21 cellular contexts compared by ENCODE assay signal in the genomic region with DNA sequence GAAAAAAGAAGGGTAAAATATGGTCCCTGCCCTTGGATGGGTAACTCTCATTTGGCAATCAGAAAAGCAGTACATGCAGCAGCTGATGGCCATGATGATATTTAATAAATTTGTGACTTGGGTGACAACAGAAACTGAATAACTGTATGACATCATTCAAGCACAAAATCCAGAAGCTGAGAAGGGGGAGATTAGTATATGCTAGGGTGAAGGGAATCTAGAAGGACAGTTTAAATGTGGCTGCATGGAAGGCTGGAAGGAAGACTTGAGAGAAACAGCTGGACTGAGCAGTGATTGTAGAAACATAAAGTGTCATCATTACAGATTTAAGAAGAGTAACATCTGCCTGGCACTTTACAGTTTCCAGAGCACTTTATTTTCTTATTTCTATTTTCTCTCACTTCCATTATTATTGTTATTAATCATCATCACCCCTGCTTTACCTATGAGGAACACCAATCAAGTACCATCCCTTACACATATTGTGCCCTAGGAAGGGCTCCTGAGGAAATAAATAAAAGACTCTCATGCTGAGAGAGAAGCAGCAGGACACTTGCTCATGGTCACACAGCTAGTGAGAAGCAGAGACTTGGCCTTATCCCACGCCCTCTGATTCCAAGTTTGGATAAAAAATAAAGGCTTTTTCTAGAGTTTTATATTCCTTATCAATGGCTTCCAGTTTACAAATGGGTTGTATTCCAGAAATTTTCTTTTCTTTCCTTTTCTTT.
DNase-seq lines count a peak whose midpoint lies in the region; ATAC-seq, FAIRE-seq and TF ChIP-seq lines count a peak whose summit lies in the region.
"Had no signal": no experiment of that assay in that cellular context is flagged by ENCODE, and none has a peak within 500 bp of the region (broad histone marks: within the 10 kb centered on the region; RNA-seq: fewer than 3 reads in every experiment).

No MANE protein-coding gene starts in this region.

- H3K9me3 ChIP-seq in breast epithelium = no peaks in the 10 kb centered on the region
- H3K9me3 ChIP-seq in small intestine (ENCODE audit: control insufficient read depth, low read depth) = no peaks in the 10 kb centered on the region
- H3K9me3 ChIP-seq: MG63 had no signal

- H3K27me3 Mint-ChIP-seq in MCF 10A (ENCODE audit: insufficient read depth, unreplicated experiment) = no peaks in the 10 kb centered on the region
- H3K27me3 Mint-ChIP-seq in mesothelial cell of epicardium (ENCODE audit: low read depth) = no peaks in the 10 kb centered on the region
- no peaks in the 10 kb centered on the region for H3K27me3 Mint-ChIP-seq in type B pancreatic cell
- no peaks in the 10 kb centered on the region for H3K27me3 Mint-ChIP-seq in activated CD8-positive, alpha-beta memory T cell treated with anti-CD3 and anti-CD28 coated beads, Interleukin-2, amount 10 ng/mL, durations not matched to agents 7 days and 5 days
- H3K27me3 Mint-ChIP-seq: memory B cell had no signal

- POLR2A ChIA-PET in MCF 10A (lab: Yijun Ruan, JAX) = interaction anchor here (0.6 to 1.2 kb wide), 6 partner anchors 11 to 495 kb away, joined by 3 to 5 read pairs (median 4); no protein-coding TSS in a partner anchor

- H3K36me3 Mint-ChIP-seq in MCF 10A (ENCODE audit: insufficient read depth, unreplicated experiment) (peaks cover 6% of the 10 kb centered on the region), mesothelial cell of epicardium (peaks cover 16% of the 10 kb centered on the region), type B pancreatic cell (peaks cover 34% of the 10 kb centered on the region)
- no peaks in the 10 kb centered on the region for H3K36me3 Mint-ChIP-seq in activated CD8-positive, alpha-beta memory T cell treated with anti-CD3 and anti-CD28 coated beads, Interleukin-2, amount 10 ng/mL, durations not matched to agents 7 days and 5 days
- H3K36me3 Mint-ChIP-seq: CD4-positive, CD25-positive, alpha-beta regulatory T cell; memory B cell had no signal

- TF ChIP-seq CTCF in breast epithelium (IDR thresholded peaks at IDR 0.05) (no peak), MCF 10A (IDR thresholded peaks at IDR 0.05; ENCODE audit: unreplicated experiment) (no peak), mesothelial cell of epicardium (IDR thresholded peaks at IDR 0.05; ENCODE audit: unreplicated experiment) (no peak), type B pancreatic cell (conservative IDR thresholded peaks at IDR 0.05) (no peak)

- no TSS peak for BruUV-seq in MCF 10A (replicated peaks; lab: Mats Ljungman, UMichigan)

- intact Hi-C loops in breast epithelium (cut with DNase I; ENCODE audit: low total_unique reads) (no loop called here), MCF 10A (cut with micrococcal nuclease) (no loop called here)

- H3K27ac ChIP-seq in breast epithelium = peak overlapping the region; percentile 28 to 72
- no peak overlapping the region for H3K27ac ChIP-seq in small intestine (ENCODE audit: low read depth in 1 of 2, low read length in 1 of 2)

- H3K4me3 Mint-ChIP-seq in MCF 10A (ENCODE audit: unreplicated experiment) = no peak overlapping the region
- H3K4me3 Mint-ChIP-seq in mesothelial cell of epicardium = no peak overlapping the region
- no peak overlapping the region for H3K4me3 Mint-ChIP-seq in type B pancreatic cell
- no peak overlapping the region for H3K4me3 Mint-ChIP-seq in activated CD8-positive, alpha-beta memory T cell treated with anti-CD3 and anti-CD28 coated beads, Interleukin-2, amount 10 ng/mL, durations not matched to agents 7 days and 5 days
- H3K4me3 Mint-ChIP-seq: activated naive CD8-positive, alpha-beta T cell treated with anti-CD3 and anti-CD28 coated beads, Interleukin-2, amount 50 U/mL, for 24 hours; CD4-positive, CD25-positive, alpha-beta regulatory T cell; memory B cell had no signal

- peaks cover 0 to 4% of the 10 kb centered on the region in 2 donors for H3K4me1 ChIP-seq in breast epithelium
- peaks cover 10 to 15% of the 10 kb centered on the region in 2 donors for H3K4me1 ChIP-seq in small intestine (ENCODE audit: control insufficient read depth in 2 of 2, insufficient read depth in 1 of 2, low read depth in 1 of 2, low read length in 1 of 2)

- DNase-seq in breast epithelium (ENCODE audit: low spot score in 2 of 2) (no peak), MCF 10A (ENCODE audit: unreplicated experiment) (no peak), brain pericyte (ENCODE audit: low read depth, low spot score) (peak; percentile 87), mesothelial cell of epicardium (ENCODE audit: low spot score in 2 of 2, unreplicated experiment in 2 of 2) (no peak), type B pancreatic cell (ENCODE audit: extremely low spot score, unreplicated experiment) (no peak), small intestine (no peak)
- no peak for DNase-seq in activated CD8-positive, alpha-beta memory T cell treated with anti-CD3 and anti-CD28 coated beads, Interleukin-2, amount 10 ng/mL, durations not matched to agents 7 days and 5 days
- DNase-seq in activated CD4-positive, CD25-positive, alpha-beta regulatory T cell (lab: John Stamatoyannopoulos, UW) = no peak
- DNase-seq: 8988T; activated CD4-positive, alpha-beta T cell treated with anti-CD3 and anti-CD28 coated beads, Interleukin-2, amount 50 U/mL, for 1 hour; activated naive CD8-positive, alpha-beta T cell treated with anti-CD3 and anti-CD28 coated beads, Interleukin-2, amount 50 U/mL, for 24 hours; activated T-cell treated with anti-CD3 and anti-CD28 coated beads, Interleukin-2, amount 50 U/mL, for 48 hours; CD4-positive, CD25-positive, alpha-beta regulatory T cell; dermis blood vessel endothelial cell; MG63; NCI-H2081 treated with DMSO at 0.1 percent for 48 hours; occipital lobe; SHP77; stimulated activated CD4-positive, alpha-beta T cell treated with anti-CD3 and anti-CD28 coated beads, Interleukin-15, amount 100 ng/mL, for 24 hours had no signal

- H3K4me1 Mint-ChIP-seq in MCF 10A (ENCODE audit: insufficient read depth, unreplicated experiment) (peaks cover 46% of the 10 kb centered on the region), mesothelial cell of epicardium (peaks cover 73% of the 10 kb centered on the region), type B pancreatic cell (ENCODE audit: unreplicated experiment) (peaks cover 65% of the 10 kb centered on the region)
- no peaks in the 10 kb centered on the region for H3K4me1 Mint-ChIP-seq in activated CD8-positive, alpha-beta memory T cell treated with anti-CD3 and anti-CD28 coated beads, Interleukin-2, amount 10 ng/mL, durations not matched to agents 7 days and 5 days
- H3K4me1 Mint-ChIP-seq: activated naive CD8-positive, alpha-beta T cell treated with anti-CD3 and anti-CD28 coated beads, Interleukin-2, amount 50 U/mL, for 24 hours; CD4-positive, CD25-positive, alpha-beta regulatory T cell; memory B cell had no signal

- 44 to 81% (median 60%) methylated on average over 1 of the region's 1 CpG for WGBS in small intestine, 3 donors

- FAIRE-seq in small intestine (lab: Jason Lieb, UNC) = no peak

- CTCF ChIA-PET in MCF 10A (lab: Yijun Ruan, JAX) = interaction anchor here (0.6 to 1.3 kb wide), 2 partner anchors 21 to 144 kb away, joined by 4 to 6 read pairs; no protein-coding TSS in a partner anchor
- CTCF ChIA-PET in activated CD8-positive, alpha-beta memory T cell treated with anti-CD3 and anti-CD28 coated beads, Interleukin-2, amount 10 ng/mL, durations not matched to agents 7 days and 5 days (lab: Charles Lee) = no interaction called here

- H3K4me3 ChIP-seq in breast epithelium (no peak overlapping the region), small intestine (ENCODE audit: low read depth in 1 of 2, low read length in 2 of 2) (no peak overlapping the region)
- H3K4me3 ChIP-seq: MG63 had no signal

- ATAC-seq in activated CD8-positive, alpha-beta memory T cell treated with anti-CD3 and anti-CD28 coated beads, Interleukin-2, amount 10 ng/mL, durations not matched to agents 7 days and 5 days = no peak
- ATAC-seq: activated naive CD8-positive, alpha-beta T cell treated with anti-CD3 and anti-CD28 coated beads, Interleukin-2, amount 50 U/mL, for 24 hours; esophagus mucosa had no signal

- H3K9me3 Mint-ChIP-seq in MCF 10A (ENCODE audit: unreplicated experiment) = no peaks in the 10 kb centered on the region
- no peaks in the 10 kb centered on the region for H3K9me3 Mint-ChIP-seq in mesothelial cell of epicardium
- H3K9me3 Mint-ChIP-seq in type B pancreatic cell = peaks cover 4% of the 10 kb centered on the region
- no peaks in the 10 kb centered on the region for H3K9me3 Mint-ChIP-seq in activated CD8-positive, alpha-beta memory T cell treated with anti-CD3 and anti-CD28 coated beads, Interleukin-2, amount 10 ng/mL, durations not matched to agents 7 days and 5 days (ENCODE audit: low read depth)
- H3K9me3 Mint-ChIP-seq: activated naive CD8-positive, alpha-beta T cell treated with anti-CD3 and anti-CD28 coated beads, Interleukin-2, amount 50 U/mL, for 24 hours; memory B cell had no signal

- H3K36me3 ChIP-seq in breast epithelium = no peaks in the 10 kb centered on the region
- no peaks in the 10 kb centered on the region for H3K36me3 ChIP-seq in small intestine (ENCODE audit: control insufficient read depth in 2 of 2, insufficient read depth in 2 of 2, low read length in 2 of 2)
- H3K36me3 ChIP-seq: MG63 had no signal

- H3K27me3 ChIP-seq in breast epithelium (no peaks in the 10 kb centered on the region), small intestine (ENCODE audit: control insufficient read depth in 2 of 2, insufficient read depth in 2 of 2, low read length in 2 of 2) (no peaks in the 10 kb centered on the region)
- H3K27me3 ChIP-seq: MG63 had no signal

- TF ChIP-seq POLR2A in breast epithelium (IDR thresholded peaks at IDR 0.05) = no peak

- H3K27ac Mint-ChIP-seq in MCF 10A (ENCODE audit: low read depth, unreplicated experiment) (no peak overlapping the region), mesothelial cell of epicardium (peak overlapping the region; percentile 92), type B pancreatic cell (peak overlapping the region; percentile 33)
- H3K27ac Mint-ChIP-seq in activated CD8-positive, alpha-beta memory T cell treated with anti-CD3 and anti-CD28 coated beads, Interleukin-2, amount 10 ng/mL, durations not matched to agents 7 days and 5 days = no peak overlapping the region
- H3K27ac Mint-ChIP-seq: activated naive CD8-positive, alpha-beta T cell treated with anti-CD3 and anti-CD28 coated beads, Interleukin-2, amount 50 U/mL, for 24 hours; CD4-positive, CD25-positive, alpha-beta regulatory T cell; memory B cell had no signal

Comparison
In these comparisons a context has a peak if more than half of its experiments do, and no peak if none do; other contexts are left out.
1. H3K27ac ChIP-seq: peak in breast epithelium (2 of 2); none in small intestine (0 of 2).
2. H3K27ac Mint-ChIP-seq: peak in mesothelial cell of epicardium (single experiment) and type B pancreatic cell (single experiment); none in MCF 10A (single experiment) and activated CD8-positive, alpha-beta memory T cell treated with anti-CD3 and anti-CD28 coated beads, Interleukin-2, amount 10 ng/mL, durations not matched to agents 7 days and 5 days (single experiment).